1 cellular context compared by ENCODE assay signal in the genomic region with DNA sequence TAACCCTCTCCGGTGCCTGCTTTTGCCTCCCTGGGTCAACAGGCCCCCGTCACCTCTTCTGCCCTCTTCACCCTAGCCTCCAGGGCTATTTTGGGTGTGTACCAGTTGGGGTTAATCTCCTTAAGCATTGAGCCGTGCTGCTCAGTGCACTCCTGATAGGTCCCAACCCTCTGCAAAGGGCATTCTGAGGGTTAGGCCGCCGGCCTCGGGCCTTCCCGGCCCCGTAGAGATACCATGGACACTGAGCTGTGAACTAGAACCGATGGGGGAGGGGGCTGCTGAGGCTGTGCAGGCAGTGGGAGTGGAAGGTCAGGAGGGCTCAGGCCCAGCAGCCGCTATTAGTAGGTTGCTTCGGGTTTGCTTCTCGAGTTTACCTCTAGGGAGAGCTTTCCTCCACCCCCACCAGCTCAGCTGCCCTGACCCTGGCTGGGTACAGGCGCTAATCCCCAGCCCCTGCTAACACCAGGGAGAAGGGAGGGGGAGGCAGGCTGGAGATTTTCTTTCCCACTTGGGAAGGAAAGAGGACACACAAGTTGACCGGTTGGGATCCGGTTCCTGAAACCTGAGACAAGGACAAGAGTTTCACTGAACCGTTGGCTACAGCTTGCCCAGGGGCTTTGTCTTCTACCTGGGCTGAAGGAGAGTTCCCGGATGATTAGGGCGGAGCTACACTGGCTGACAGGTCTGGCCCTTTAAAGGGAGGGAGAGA.
TF ChIP-seq lines count a peak whose summit lies in the region.

No MANE protein-coding gene starts in this region.

TF ChIP-seq in SK-N-SH, 30 proteins besides CTCF, POLR2A, EP300 and RAD21 (continued from another document):
- TF ChIP-seq, protein P1, sequence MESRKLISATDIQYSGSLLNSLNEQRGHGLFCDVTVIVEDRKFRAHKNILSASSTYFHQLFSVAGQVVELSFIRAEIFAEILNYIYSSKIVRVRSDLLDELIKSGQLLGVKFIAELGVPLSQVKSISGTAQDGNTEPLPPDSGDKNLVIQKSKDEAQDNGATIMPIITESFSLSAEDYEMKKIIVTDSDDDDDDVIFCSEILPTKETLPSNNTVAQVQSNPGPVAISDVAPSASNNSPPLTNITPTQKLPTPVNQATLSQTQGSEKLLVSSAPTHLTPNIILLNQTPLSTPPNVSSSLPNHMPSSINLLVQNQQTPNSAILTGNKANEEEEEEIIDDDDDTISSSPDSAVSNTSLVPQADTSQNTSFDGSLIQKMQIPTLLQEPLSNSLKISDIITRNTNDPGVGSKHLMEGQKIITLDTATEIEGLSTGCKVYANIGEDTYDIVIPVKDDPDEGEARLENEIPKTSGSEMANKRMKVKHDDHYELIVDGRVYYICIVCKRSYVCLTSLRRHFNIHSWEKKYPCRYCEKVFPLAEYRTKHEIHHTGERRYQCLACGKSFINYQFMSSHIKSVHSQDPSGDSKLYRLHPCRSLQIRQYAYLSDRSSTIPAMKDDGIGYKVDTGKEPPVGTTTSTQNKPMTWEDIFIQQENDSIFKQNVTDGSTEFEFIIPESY (IDR thresholded peaks at IDR 0.05; ENCODE audit: borderline replicate concordance, low read depth), result no peak
- TF ChIP-seq, protein P2, sequence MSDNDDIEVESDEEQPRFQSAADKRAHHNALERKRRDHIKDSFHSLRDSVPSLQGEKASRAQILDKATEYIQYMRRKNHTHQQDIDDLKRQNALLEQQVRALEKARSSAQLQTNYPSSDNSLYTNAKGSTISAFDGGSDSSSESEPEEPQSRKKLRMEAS (IDR thresholded peaks at IDR 0.05; ENCODE audit: low read depth), result no peak
- TF ChIP-seq GABPA (IDR thresholded peaks at IDR 0.05; ENCODE audit: low read depth) (no peak), TEAD4 (IDR thresholded peaks at IDR 0.05; ENCODE audit: borderline replicate concordance, insufficient read depth) (no peak), JUND (IDR thresholded peaks at IDR 0.05) (no peak), RXRA (IDR thresholded peaks at IDR 0.05; ENCODE audit: borderline replicate concordance, low read depth) (no peak)
